2 cellular contexts compared by ENCODE assay signal in the genomic region with DNA sequence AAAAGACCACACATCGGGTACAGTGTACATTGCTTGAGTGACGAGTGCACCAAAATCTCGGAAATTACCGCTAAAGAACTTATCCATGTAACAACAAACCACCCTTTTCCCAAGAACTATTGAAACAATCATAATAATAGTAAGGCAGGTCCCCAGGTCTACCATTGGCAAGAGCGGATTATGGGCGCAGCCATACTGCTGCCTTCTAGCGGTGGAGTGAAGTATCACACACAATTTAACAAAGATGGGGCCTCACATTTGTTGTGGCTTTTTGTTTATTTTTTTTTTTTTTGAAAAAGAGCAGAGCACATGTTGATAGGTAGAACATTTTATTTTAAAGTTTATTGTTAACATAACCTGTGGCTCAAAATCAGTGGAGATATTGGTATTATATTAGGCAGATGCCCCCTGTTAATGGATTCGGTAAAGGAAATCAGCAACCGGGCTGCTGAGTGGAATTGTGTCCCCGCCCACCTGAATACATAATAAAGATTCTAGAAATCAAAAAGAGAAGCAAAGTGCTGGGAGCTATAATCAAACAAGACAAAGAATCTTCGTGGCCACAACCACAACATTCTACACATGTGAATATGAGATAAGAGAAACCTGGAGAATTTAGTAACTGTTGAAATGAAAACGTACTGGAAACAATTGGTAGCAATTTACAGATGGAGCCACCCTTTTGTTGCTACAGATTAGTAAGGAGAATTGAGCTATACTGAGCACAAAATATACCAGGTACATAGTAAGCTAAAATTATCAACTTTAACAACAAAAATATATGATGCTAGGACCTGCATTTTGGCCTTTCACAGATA.
TF ChIP-seq lines count a peak whose summit lies in the region.

No MANE protein-coding gene starts in this region.

TF ChIP-seq in WTC11, 78 proteins besides CTCF, POLR2A, EP300 and RAD21 (continued from another document):
- TF ChIP-seq, protein P1, sequence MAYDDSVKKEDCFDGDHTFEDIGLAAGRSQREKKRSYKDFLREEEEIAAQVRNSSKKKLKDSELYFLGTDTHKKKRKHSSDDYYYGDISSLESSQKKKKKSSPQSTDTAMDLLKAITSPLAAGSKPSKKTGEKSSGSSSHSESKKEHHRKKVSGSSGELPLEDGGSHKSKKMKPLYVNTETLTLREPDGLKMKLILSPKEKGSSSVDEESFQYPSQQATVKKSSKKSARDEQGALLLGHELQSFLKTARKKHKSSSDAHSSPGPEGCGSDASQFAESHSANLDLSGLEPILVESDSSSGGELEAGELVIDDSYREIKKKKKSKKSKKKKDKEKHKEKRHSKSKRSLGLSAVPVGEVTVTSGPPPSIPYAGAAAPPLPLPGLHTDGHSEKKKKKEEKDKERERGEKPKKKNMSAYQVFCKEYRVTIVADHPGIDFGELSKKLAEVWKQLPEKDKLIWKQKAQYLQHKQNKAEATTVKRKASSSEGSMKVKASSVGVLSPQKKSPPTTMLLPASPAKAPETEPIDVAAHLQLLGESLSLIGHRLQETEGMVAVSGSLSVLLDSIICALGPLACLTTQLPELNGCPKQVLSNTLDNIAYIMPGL (CRISPR knock-in tag; IDR thresholded peaks at IDR 0.05) = no peak
- TF ChIP-seq ELF4 (CRISPR knock-in tag; IDR thresholded peaks at IDR 0.05; ENCODE audit: low read depth) = no peak
- no peak for TF ChIP-seq ZNF423 (CRISPR knock-in tag; IDR thresholded peaks at IDR 0.05)
- no peak for TF ChIP-seq AR (CRISPR knock-in tag; IDR thresholded peaks at IDR 0.05)
- TF ChIP-seq OVOL2 (CRISPR knock-in tag; IDR thresholded peaks at IDR 0.05; ENCODE audit: borderline replicate concordance) = no peak
- TF ChIP-seq TP53 (CRISPR knock-in tag; IDR thresholded peaks at IDR 0.05) = no peak
- TF ChIP-seq TCF7 (CRISPR knock-in tag; IDR thresholded peaks at IDR 0.05; ENCODE audit: low read depth) = no peak
- no peak for TF ChIP-seq ZBTB21 (CRISPR knock-in tag; IDR thresholded peaks at IDR 0.05; ENCODE audit: borderline replicate concordance)
- TF ChIP-seq PRDM15 (CRISPR knock-in tag; IDR thresholded peaks at IDR 0.05) = no peak
- no peak for TF ChIP-seq RELA (CRISPR knock-in tag; IDR thresholded peaks at IDR 0.05; ENCODE audit: borderline replicate concordance)

TF ChIP-seq in HepG2, 621 proteins besides CTCF, POLR2A, EP300 and RAD21 (continued from another document):
- no peak for TF ChIP-seq ZNF142 (CRISPR knock-in tag; IDR thresholded peaks at IDR 0.05)
- no peak for TF ChIP-seq PRDM10 (CRISPR knock-in tag; IDR thresholded peaks at IDR 0.05; ENCODE audit: low read depth)
- TF ChIP-seq SRF (IDR thresholded peaks at IDR 0.05; ENCODE audit: low read depth, low read length) = no peak
- TF ChIP-seq, protein P2, sequence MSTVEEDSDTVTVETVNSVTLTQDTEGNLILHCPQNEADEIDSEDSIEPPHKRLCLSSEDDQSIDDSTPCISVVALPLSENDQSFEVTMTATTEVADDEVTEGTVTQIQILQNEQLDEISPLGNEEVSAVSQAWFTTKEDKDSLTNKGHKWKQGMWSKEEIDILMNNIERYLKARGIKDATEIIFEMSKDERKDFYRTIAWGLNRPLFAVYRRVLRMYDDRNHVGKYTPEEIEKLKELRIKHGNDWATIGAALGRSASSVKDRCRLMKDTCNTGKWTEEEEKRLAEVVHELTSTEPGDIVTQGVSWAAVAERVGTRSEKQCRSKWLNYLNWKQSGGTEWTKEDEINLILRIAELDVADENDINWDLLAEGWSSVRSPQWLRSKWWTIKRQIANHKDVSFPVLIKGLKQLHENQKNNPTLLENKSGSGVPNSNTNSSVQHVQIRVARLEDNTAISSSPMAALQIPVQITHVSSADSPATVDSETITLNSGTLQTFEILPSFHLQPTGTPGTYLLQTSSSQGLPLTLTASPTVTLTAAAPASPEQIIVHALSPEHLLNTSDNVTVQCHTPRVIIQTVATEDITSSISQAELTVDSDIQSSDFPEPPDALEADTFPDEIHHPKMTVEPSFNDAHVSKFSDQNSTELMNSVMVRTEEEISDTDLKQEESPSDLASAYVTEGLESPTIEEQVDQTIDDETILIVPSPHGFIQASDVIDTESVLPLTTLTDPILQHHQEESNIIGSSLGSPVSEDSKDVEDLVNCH (CRISPR knock-in tag; IDR thresholded peaks at IDR 0.05) = no peak
- TF ChIP-seq SMC3 (IDR thresholded peaks at IDR 0.05; ENCODE audit: low read length) = peak; percentile 69; the same call in 1 of the 2 replicates
- TF ChIP-seq KDM2A (CRISPR knock-in tag; IDR thresholded peaks at IDR 0.05; ENCODE audit: borderline replicate concordance, low read depth) = 0 out of 2 replicates have a peak, but pooled peaks have one; percentile 21
- no peak for TF ChIP-seq ZNF772 (CRISPR knock-in tag; IDR thresholded peaks at IDR 0.05)
